ENCODE assay signal across 10 cellular contexts in genomic region chr10:27746364-27747095, GRCh38. TPM values are rescaled to one million over a fixed set of nuclear protein-coding genes. Genes with fewer than 3 reads are reported as not detected.
DNase-seq lines count a peak whose midpoint lies in the region; ATAC-seq, FAIRE-seq and TF ChIP-seq lines count a peak whose summit lies in the region.
"Had no signal": no experiment of that assay in that cellular context is flagged by ENCODE, and none has a peak within 500 bp of the region (broad histone marks: within the 10 kb centered on the region; RNA-seq: fewer than 3 reads in every experiment).

No MANE protein-coding gene starts in this region.

- peaks cover 25% of the 10 kb centered on the region for H3K27me3 Mint-ChIP-seq in HFFc6 (ENCODE audit: insufficient read depth)
- H3K27me3 Mint-ChIP-seq in stimulated activated naive CD8-positive, alpha-beta T cell treated with anti-CD3 and anti-CD28 coated beads, Interleukin-15, amount 100 ng/mL, for 72 hours: peaks cover 81% of the 10 kb centered on the region

- peaks cover 4 to 6% of the 10 kb centered on the region in 2 donors for H3K4me1 ChIP-seq in small intestine (ENCODE audit: control insufficient read depth in 2 of 2, insufficient read depth in 1 of 2, low read depth in 1 of 2, low read length in 1 of 2)

- H3K4me1 Mint-ChIP-seq in HFFc6 (ENCODE audit: low read depth): peaks cover 33% of the 10 kb centered on the region
- H3K4me1 Mint-ChIP-seq in stimulated activated naive CD8-positive, alpha-beta T cell treated with anti-CD3 and anti-CD28 coated beads, Interleukin-15, amount 100 ng/mL, for 72 hours: peaks cover 44% of the 10 kb centered on the region

- DNase-seq in HFFc6: no peak
- DNase-seq in activated naive CD4-positive, alpha-beta T cell treated with anti-CD3 and anti-CD28 coated beads, Interleukin-2, amount 50 U/mL, for 16 hours: peak; percentile 15
- DNase-seq in kidney tubule cell (ENCODE audit: low spot score): peak; percentile 15
- DNase-seq in stimulated activated naive CD8-positive, alpha-beta T cell treated with anti-CD3 and anti-CD28 coated beads, Interleukin-15, amount 100 ng/mL, for 72 hours: peak; percentile 23 to 54
- DNase-seq in SIG-M5 treated with dmso at 0.1 percent for 504 hours (lab: John Stamatoyannopoulos, UW; ENCODE audit: unreplicated experiment): no peak
- no peak for DNase-seq in small intestine

- WGBS in small intestine, 3 donors: 8 to 12% (median 9%) methylated on average over 25 of the region's 25 CpGs

- peaks cover 12% of the 10 kb centered on the region for H3K36me3 Mint-ChIP-seq in HFFc6 (ENCODE audit: low read depth)

- no peak overlapping the region for H3K4me3 ChIP-seq in small intestine (ENCODE audit: low read depth in 1 of 2, low read length in 2 of 2)

- no peaks in the 10 kb centered on the region; the same call in 1 of the 2 replicates for H3K9me3 Mint-ChIP-seq in HFFc6
- H3K9me3 Mint-ChIP-seq in stimulated activated naive CD8-positive, alpha-beta T cell treated with anti-CD3 and anti-CD28 coated beads, Interleukin-15, amount 100 ng/mL, for 72 hours: no peaks in the 10 kb centered on the region
- H3K9me3 Mint-ChIP-seq: activated T-helper 2 cell treated with anti-CD3 and anti-CD28 coated beads, Interferon-gamma antibody, Interleukin-2, Interleukin-4, amounts not matched to agents 10 μg/mL and 5 μg/mL and 100 μg/mL, durations not matched to agents 14 hours and 24 hours and 36 hours had no signal

- peaks cover 25 to 36% of the 10 kb centered on the region in 2 donors for H3K27me3 ChIP-seq in small intestine (ENCODE audit: control insufficient read depth in 2 of 2, insufficient read depth in 2 of 2, low read length in 2 of 2)

- H3K27ac ChIP-seq in small intestine (ENCODE audit: low read depth in 1 of 2, low read length in 1 of 2): no peak overlapping the region
- H3K27ac ChIP-seq: HL-60 had no signal

- no peak for FAIRE-seq in small intestine (lab: Jason Lieb, UNC)
- FAIRE-seq: islet of Langerhans had no signal

- peak overlapping the region; percentile 81 for H3K27ac Mint-ChIP-seq in HFFc6
- H3K27ac Mint-ChIP-seq in stimulated activated naive CD8-positive, alpha-beta T cell treated with anti-CD3 and anti-CD28 coated beads, Interleukin-15, amount 100 ng/mL, for 72 hours: no peak overlapping the region
- H3K27ac Mint-ChIP-seq: activated T-helper 2 cell treated with anti-CD3 and anti-CD28 coated beads, Interferon-gamma antibody, Interleukin-2, Interleukin-4, amounts not matched to agents 10 μg/mL and 5 μg/mL and 100 μg/mL, durations not matched to agents 14 hours and 24 hours and 36 hours had no signal

- ATAC-seq in stimulated activated naive CD8-positive, alpha-beta T cell treated with anti-CD3 and anti-CD28 coated beads, Interleukin-15, amount 100 ng/mL, for 72 hours: peak; percentile 10
- no peak for ATAC-seq in HG02938 (IDR thresholded peaks at IDR 0.05; ENCODE audit: unreplicated experiment)

- H3K36me3 ChIP-seq in small intestine (ENCODE audit: control insufficient read depth in 2 of 2, insufficient read depth in 2 of 2, low read length in 2 of 2): no peaks in the 10 kb centered on the region

- peak overlapping the region; percentile 94 for H3K4me3 Mint-ChIP-seq in HFFc6
- peak overlapping the region; percentile 81 to 91 for H3K4me3 Mint-ChIP-seq in stimulated activated naive CD8-positive, alpha-beta T cell treated with anti-CD3 and anti-CD28 coated beads, Interleukin-15, amount 100 ng/mL, for 72 hours

- H3K9me3 ChIP-seq in small intestine (ENCODE audit: control insufficient read depth, low read depth): no peaks in the 10 kb centered on the region

- TF ChIP-seq CTCF in HFFc6 (IDR thresholded peaks at IDR 0.05): no peak

RNA-seq across cellular contexts. Expression of gene MKX, which starts 0.9 kb away (rescaled TPM):
- total RNA-seq in HFFc6 (2021; fragmentation: NEBNext Ultra II Directional; extraction: Animal tissue kit (Norgen Biotek cat#: 25700)): 10 to 100 TPM; 36.6 to 99.7 (median 40.6) TPM
- polyA plus RNA-seq in small intestine: under 1 TPM in 2 of 3 donors, not detected in 1; 0.27 to 0.31 TPM
- total RNA-seq: activated T-helper 2 cell treated with anti-CD3 and anti-CD28 coated beads, Interferon-gamma antibody, Interleukin-2, Interleukin-4, amounts not matched to agents 10 μg/mL and 5 μg/mL and 100 μg/mL, durations not matched to agents 14 hours and 24 hours and 36 hours had no signal

Comparison
In these comparisons a context has a peak if more than half of its experiments do, and no peak if none do; other contexts are left out.
1. DNase-seq: peak in activated naive CD4-positive, alpha-beta T cell treated with anti-CD3 and anti-CD28 coated beads, Interleukin-2, amount 50 U/mL, for 16 hours (single experiment), kidney tubule cell (single experiment) and stimulated activated naive CD8-positive, alpha-beta T cell treated with anti-CD3 and anti-CD28 coated beads, Interleukin-15, amount 100 ng/mL, for 72 hours (2 of 2); none in HFFc6 (single experiment), SIG-M5 treated with dmso at 0.1 percent for 504 hours (single experiment) and small intestine (single experiment).